In genomic region chr15:43484455-43484854, GRCh38 we compare ENCODE assay signal across 27 cellular contexts. TPM values are rescaled to one million over a fixed set of nuclear protein-coding genes. Genes with fewer than 3 reads are reported as not detected.
DNase-seq lines count a peak whose midpoint lies in the region; FAIRE-seq and TF ChIP-seq lines count a peak whose summit lies in the region.
"Had no signal": no experiment of that assay in that cellular context is flagged by ENCODE, and none has a peak within 500 bp of the region (broad histone marks: within the 10 kb centered on the region; RNA-seq: fewer than 3 reads in every experiment).

No MANE protein-coding gene starts in this region.

- H3K27me3 ChIP-seq in endodermal cell (ENCODE audit: control insufficient read depth, insufficient read depth, low read length, poor library complexity, severe bottlenecking) (no peaks in the 10 kb centered on the region), smooth muscle cell (ENCODE audit: low read depth) (no peaks in the 10 kb centered on the region), small intestine (ENCODE audit: control insufficient read depth in 2 of 2, insufficient read depth in 2 of 2, low read length in 2 of 2) (no peaks in the 10 kb centered on the region)
- H3K27me3 ChIP-seq: BE2C had no signal

- H3K4me2 ChIP-seq in smooth muscle cell = no peak overlapping the region
- H3K4me2 ChIP-seq: A549 had no signal

- peaks cover 95% of the 10 kb centered on the region for H4K20me1 ChIP-seq in smooth muscle cell (ENCODE audit: low read depth)

- H3K36me3 ChIP-seq in endodermal cell (ENCODE audit: control insufficient read depth, insufficient read depth, low read length) (peaks cover 69% of the 10 kb centered on the region), smooth muscle cell (ENCODE audit: low read depth) (peaks cover 10% of the 10 kb centered on the region), small intestine (ENCODE audit: control insufficient read depth in 2 of 2, insufficient read depth in 2 of 2, low read length in 2 of 2) (no peaks in the 10 kb centered on the region)

- H3K9ac ChIP-seq in endodermal cell (ENCODE audit: extremely low read depth, low read length, poor library complexity, severe bottlenecking) (no peak overlapping the region), smooth muscle cell (ENCODE audit: low read depth) (no peak overlapping the region)

- H3K4me3 Mint-ChIP-seq in activated CD4-positive, alpha-beta T cell treated with anti-CD3 and anti-CD28 coated beads, Interleukin-2, amount 10 ng/mL, durations not matched to agents 7 days and 5 days = no peak overlapping the region
- no peak overlapping the region for H3K4me3 Mint-ChIP-seq in endodermal cell
- H3K4me3 Mint-ChIP-seq: activated T-cell treated with anti-CD3 and anti-CD28 coated beads, Interleukin-2, amount 50 U/mL, for 4 hours; dendritic cell treated with granulocyte-macrophage colony-stimulating factor and Interleukin-4, amounts not matched to agents 40 ng/mL and 50 ng/mL, for 4 days; naive thymus-derived CD4-positive, alpha-beta T cell; stimulated activated effector memory CD8-positive, alpha-beta T cell treated with anti-CD3 and anti-CD28 coated beads, Interleukin-12 subunit alpha, Interleukin-12 subunit beta, amount 100 ng/mL, for 72 hours had no signal

- peaks cover 19% of the 10 kb centered on the region for H3K4me1 Mint-ChIP-seq in activated CD4-positive, alpha-beta T cell treated with anti-CD3 and anti-CD28 coated beads, Interleukin-2, amount 10 ng/mL, durations not matched to agents 7 days and 5 days
- H3K4me1 Mint-ChIP-seq in endodermal cell = no peaks in the 10 kb centered on the region

- no peaks in the 10 kb centered on the region for H3K9me3 Mint-ChIP-seq in activated CD4-positive, alpha-beta T cell treated with anti-CD3 and anti-CD28 coated beads, Interleukin-2, amount 10 ng/mL, durations not matched to agents 7 days and 5 days
- no peaks in the 10 kb centered on the region for H3K9me3 Mint-ChIP-seq in endodermal cell
- H3K9me3 Mint-ChIP-seq: activated T-cell treated with anti-CD3 and anti-CD28 coated beads, Interleukin-2, amount 50 U/mL, for 4 hours; dendritic cell treated with granulocyte-macrophage colony-stimulating factor and Interleukin-4, amounts not matched to agents 40 ng/mL and 50 ng/mL, for 4 days; naive thymus-derived CD4-positive, alpha-beta T cell; stimulated activated effector memory CD8-positive, alpha-beta T cell treated with anti-CD3 and anti-CD28 coated beads, Interleukin-12 subunit alpha, Interleukin-12 subunit beta, amount 100 ng/mL, for 72 hours had no signal

- no peaks in the 10 kb centered on the region for H3K27me3 Mint-ChIP-seq in activated CD4-positive, alpha-beta T cell treated with anti-CD3 and anti-CD28 coated beads, Interleukin-2, amount 10 ng/mL, durations not matched to agents 7 days and 5 days
- H3K27me3 Mint-ChIP-seq in endodermal cell (ENCODE audit: insufficient read depth) = no peaks in the 10 kb centered on the region
- H3K27me3 Mint-ChIP-seq: dendritic cell treated with granulocyte-macrophage colony-stimulating factor and Interleukin-4, amounts not matched to agents 40 ng/mL and 50 ng/mL, for 4 days; naive thymus-derived CD4-positive, alpha-beta T cell had no signal

- TF ChIP-seq CTCF in endodermal cell (conservative IDR thresholded peaks at IDR 0.05) = no peak
- no peak for TF ChIP-seq CTCF in smooth muscle cell (IDR thresholded peaks at IDR 0.05; ENCODE audit: borderline replicate concordance, insufficient read depth, poor library complexity, severe bottlenecking)

- no peak overlapping the region for H2AFZ ChIP-seq in smooth muscle cell (ENCODE audit: low read depth)

- no peak overlapping the region for H3K27ac ChIP-seq in endodermal cell (ENCODE audit: low read depth, low read length)
- peak overlapping the region; percentile 24 for H3K27ac ChIP-seq in smooth muscle cell (ENCODE audit: low read depth)
- H3K27ac ChIP-seq in small intestine (ENCODE audit: low read depth in 1 of 2, low read length in 1 of 2) = no peak overlapping the region
- H3K27ac ChIP-seq: A549, RWPE1, skin epidermis had no signal

- H3K4me3 ChIP-seq in endodermal cell (ENCODE audit: low read length) (no peak overlapping the region), smooth muscle cell (no peak overlapping the region), small intestine (ENCODE audit: low read depth in 1 of 2, low read length in 2 of 2) (no peak overlapping the region)
- H3K4me3 ChIP-seq: A549, GM12878, skin epidermis had no signal

- no peak for DNase-seq in activated CD4-positive, alpha-beta T cell treated with anti-CD3 and anti-CD28 coated beads, Interleukin-2, amount 10 ng/mL, durations not matched to agents 7 days and 5 days
- DNase-seq in activated CD4-positive, alpha-beta T cell treated with anti-CD3 and anti-CD28 coated beads for 48 hours = no peak
- peak; percentile 6 for DNase-seq in NCI-H226
- DNase-seq in endodermal cell = no peak
- DNase-seq in smooth muscle cell (lab: John Stamatoyannopoulos, UW; ENCODE audit: unreplicated experiment) = no peak
- no peak for DNase-seq in NCI-H2171 (lab: John Stamatoyannopoulos, UW)
- no peak for DNase-seq in small intestine
- no peak for DNase-seq in A172 (ENCODE audit: low spot score)
- DNase-seq: activated naive CD4-positive, alpha-beta T cell treated with Interleukin-2 at 50 U/mL for 16 hours; activated T-cell treated with anti-CD3 and anti-CD28 coated beads, Interleukin-2, amount 50 U/mL, for 4 hours; anterior cingulate cortex; BE2C; caudate nucleus; DMS79 treated with DMSO at 0.1 percent for 48 hours; head of caudate nucleus; naive thymus-derived CD4-positive, alpha-beta T cell; NCI-H1092 treated with DMSO at 0.1 percent for 48 hours; NCI-H2029; NCI-H2227 treated with DMSO at 0.1 percent for 48 hours; occipital lobe; stimulated activated CD4-positive, alpha-beta T cell treated with anti-CD3 and anti-CD28 coated beads, Interleukin-2, amount 100 ng/mL, for 48 hours had no signal

- peaks cover 57% of the 10 kb centered on the region for H3K79me2 ChIP-seq in smooth muscle cell (ENCODE audit: low read depth)

- H3K4me1 ChIP-seq in endodermal cell (ENCODE audit: control insufficient read depth, insufficient read depth, low read length) = no peaks in the 10 kb centered on the region
- H3K4me1 ChIP-seq in smooth muscle cell (ENCODE audit: low read depth) = no peaks in the 10 kb centered on the region
- H3K4me1 ChIP-seq in small intestine (ENCODE audit: control insufficient read depth in 2 of 2, insufficient read depth in 1 of 2, low read depth in 1 of 2, low read length in 1 of 2) = no peaks in the 10 kb centered on the region
- H3K4me1 ChIP-seq: A549 had no signal

- POLR2A ChIA-PET in activated CD4-positive, alpha-beta T cell treated with anti-CD3 and anti-CD28 coated beads, Interleukin-2, amount 10 ng/mL, durations not matched to agents 7 days and 5 days (lab: Charles Lee) = no interaction called here

- H3K36me3 Mint-ChIP-seq in activated CD4-positive, alpha-beta T cell treated with anti-CD3 and anti-CD28 coated beads, Interleukin-2, amount 10 ng/mL, durations not matched to agents 7 days and 5 days (ENCODE audit: low read depth) = peaks cover 11% of the 10 kb centered on the region
- peaks cover 72% of the 10 kb centered on the region for H3K36me3 Mint-ChIP-seq in endodermal cell (ENCODE audit: low read depth)

- H3K27ac Mint-ChIP-seq in activated CD4-positive, alpha-beta T cell treated with anti-CD3 and anti-CD28 coated beads, Interleukin-2, amount 10 ng/mL, durations not matched to agents 7 days and 5 days = peak overlapping the region; percentile 5
- peak overlapping the region; percentile 3 for H3K27ac Mint-ChIP-seq in endodermal cell
- H3K27ac Mint-ChIP-seq: dendritic cell treated with granulocyte-macrophage colony-stimulating factor and Interleukin-4, amounts not matched to agents 40 ng/mL and 50 ng/mL, for 4 days; stimulated activated effector memory CD8-positive, alpha-beta T cell treated with anti-CD3 and anti-CD28 coated beads, Interleukin-12 subunit alpha, Interleukin-12 subunit beta, amount 100 ng/mL, for 72 hours had no signal

- H3F3A ChIP-seq in smooth muscle cell (ENCODE audit: low read depth) = no peaks in the 10 kb centered on the region

- FAIRE-seq in small intestine (lab: Jason Lieb, UNC) = no peak
- FAIRE-seq: A549 had no signal

- 94 to 100% methylated on average over 1 to 2 of the region's 2 CpGs for WGBS in endodermal cell (ENCODE audit: insufficient coverage in 1 of 2, insufficient read length in 1 of 2), 2 experiments
- WGBS in smooth muscle cell (ENCODE audit: low lambda C conversion rate) = 85% methylated on average over 2 of the region's 2 CpGs
- 91 to 100% (median 97%) methylated on average over 2 of the region's 2 CpGs for WGBS in small intestine, 3 donors

- H3K9me3 ChIP-seq in endodermal cell (ENCODE audit: control insufficient read depth, low read length) = no peaks in the 10 kb centered on the region
- no peaks in the 10 kb centered on the region for H3K9me3 ChIP-seq in smooth muscle cell (replicated peaks; ENCODE audit: low read depth)
- H3K9me3 ChIP-seq in small intestine (ENCODE audit: control insufficient read depth, low read depth) = no peaks in the 10 kb centered on the region
- H3K9me3 ChIP-seq: A549, BE2C had no signal

- CTCF ChIA-PET in activated CD4-positive, alpha-beta T cell treated with anti-CD3 and anti-CD28 coated beads, Interleukin-2, amount 10 ng/mL, durations not matched to agents 7 days and 5 days (lab: Charles Lee) = interaction anchor here (0.5 kb wide), 1 partner anchor 12 kb away, joined by 4 read pairs; no protein-coding TSS in a partner anchor

RNA-seq across cellular contexts. Expression of gene TP53BP1, which starts 8.5 kb away (rescaled TPM):
- total RNA-seq in activated CD4-positive, alpha-beta T cell treated with anti-CD3 and anti-CD28 coated beads, Interleukin-2, amount 10 ng/mL, durations not matched to agents 7 days and 5 days = 10 to 100 TPM; 22.9 to 27.9 TPM
- 100 to 1,000 TPM in 1 of 2 donors, 10 to 100 TPM in 1; 85.4 to 114 TPM for total RNA-seq in endodermal cell
- polyA plus RNA-seq in endodermal cell (2013, experiment 1 of 2) = 62.6 TPM
- 62.0 TPM for polyA plus RNA-seq in endodermal cell (2013, experiment 2 of 2)
- 41.5 and 52.0 TPM in 2 replicates for total RNA-seq in smooth muscle cell
- 19.9 and 24.1 TPM in 2 replicates for polyA plus RNA-seq in smooth muscle cell
- polyA plus RNA-seq in small intestine = 1 to 10 TPM; 1.1 to 8.8 (median 2.5) TPM
- 42.3 and 43.7 TPM in 2 replicates for total RNA-seq in A172 (2014; rRNA removed; shearing (Covaris generic))

RNA-seq across cellular contexts. Expression of gene MAP1A, which starts 33.0 kb away (rescaled TPM):
- total RNA-seq in activated CD4-positive, alpha-beta T cell treated with anti-CD3 and anti-CD28 coated beads, Interleukin-2, amount 10 ng/mL, durations not matched to agents 7 days and 5 days = 1 to 10 TPM; 9.8 to 9.9 TPM
- total RNA-seq in endodermal cell (1 to 10 TPM in 1 of 2 donors, under 1 TPM in 1; 0.66 to 1.1 TPM), smooth muscle cell (25.9 and 27.1 TPM in 2 replicates)
- polyA plus RNA-seq in endodermal cell (2013, experiment 1 of 2) = 13.7 TPM
- polyA plus RNA-seq in endodermal cell (2013, experiment 2 of 2) = 14.5 TPM
- polyA plus RNA-seq in smooth muscle cell (14.6 and 15.7 TPM in 2 replicates), small intestine (1 to 10 TPM in 1 of 3 donors, under 1 TPM in 2; 0.22 to 4.2 (median 0.27) TPM)
- 45.0 and 53.1 TPM in 2 replicates for total RNA-seq in A172 (2014; rRNA removed; shearing (Covaris generic))

Comparison
In these comparisons a context has a peak if more than half of its experiments do, and no peak if none do; other contexts are left out.
1. RNA of gene MAP1A, which starts 33.0 kb away (total RNA-seq): 45.0 to 53.1 TPM in A172, 25.9 to 27.1 TPM in smooth muscle cell and 9.8 to 9.9 TPM in activated CD4-positive, alpha-beta T cell treated with anti-CD3 and anti-CD28 coated beads, Interleukin-2, amount 10 ng/mL, durations not matched to agents 7 days and 5 days; 0.66 to 1.1 TPM in endodermal cell; every median in the first group is over 4 times any median in the second.